ENCODE assay signal across 21 cellular contexts in genomic region chr10:5592070-5592469, GRCh38.
"Had no signal": no experiment of that assay in that cellular context is flagged by ENCODE, and none has a peak within 500 bp of the region (broad histone marks: within the 10 kb centered on the region; RNA-seq: fewer than 3 reads in every experiment).

No MANE protein-coding gene starts in this region.

- DNase-seq: activated CD4-positive, alpha-beta T cell treated with anti-CD3 and anti-CD28 coated beads, Interleukin-2, amount 10 ng/mL, durations not matched to agents 24 days and 14 days; activated CD4-positive, CD25-positive, alpha-beta regulatory T cell; activated CD8-positive, alpha-beta memory T cell treated with anti-CD3 and anti-CD28 coated beads for 24 hours; activated naive CD4-positive, alpha-beta T cell treated with Interleukin-2 at 50 U/mL for 16 hours; heart right ventricle; naive thymus-derived CD4-positive, alpha-beta T cell; occipital lobe; stimulated activated CD4-positive, alpha-beta T cell treated with anti-CD3 and anti-CD28 coated beads, Interleukin-4, amount 100 ng/mL, for 4 hours; stimulated activated CD8-positive, alpha-beta memory T cell treated with anti-CD3 and anti-CD28 coated beads, Interleukin-4, amount 100 ng/mL, for 48 hours; stimulated activated naive CD8-positive, alpha-beta T cell treated with anti-CD3 and anti-CD28 coated beads, Interleukin-15, Interleukin-2, amounts not matched to agents 100 U/mL and 50 U/mL, for 24 hours; SW 1271; upper lobe of left lung had no signal

- H3K4me1 ChIP-seq: left lung had no signal

- H3K27ac ChIP-seq: gastroesophageal sphincter, heart right ventricle, left lung, right atrium auricular region, skin epidermis, suprapubic skin, upper lobe of left lung had no signal

- H3K4me3 ChIP-seq: gastroesophageal sphincter, heart right ventricle, left lung, mucosa of descending colon, right atrium auricular region, skin epidermis, suprapubic skin, upper lobe of left lung had no signal

- H3K9me3 Mint-ChIP-seq: activated CD4-positive, alpha-beta T cell treated with anti-CD3 and anti-CD28 coated beads, Interleukin-2, amount 10 ng/mL, durations not matched to agents 24 days and 14 days; naive thymus-derived CD4-positive, alpha-beta T cell had no signal

- H3K36me3 ChIP-seq: gastroesophageal sphincter, heart right ventricle, left lung, right atrium auricular region, suprapubic skin, upper lobe of left lung had no signal

- FAIRE-seq: astrocyte, islet of Langerhans had no signal

- H3K27ac Mint-ChIP-seq: activated CD4-positive, alpha-beta T cell treated with anti-CD3 and anti-CD28 coated beads, Interleukin-2, amount 10 ng/mL, durations not matched to agents 24 days and 14 days; progenitor cell of endocrine pancreas had no signal

- H3K4me3 Mint-ChIP-seq: activated CD4-positive, alpha-beta T cell treated with anti-CD3 and anti-CD28 coated beads, Interleukin-2, amount 10 ng/mL, durations not matched to agents 24 days and 14 days; naive thymus-derived CD4-positive, alpha-beta T cell had no signal

- H3K27me3 ChIP-seq: gastroesophageal sphincter, left lung, right atrium auricular region, suprapubic skin, upper lobe of left lung had no signal

- ATAC-seq: gastroesophageal sphincter; heart right ventricle; left lung; mucosa of descending colon; naive thymus-derived CD4-positive, alpha-beta T cell; stimulated activated naive CD8-positive, alpha-beta T cell treated with anti-CD3 and anti-CD28 coated beads, Interleukin-15, Interleukin-2, amounts not matched to agents 100 U/mL and 50 U/mL, for 24 hours had no signal

- H3K9me3 ChIP-seq: gastroesophageal sphincter, heart right ventricle, left lung, mucosa of descending colon, right atrium auricular region, suprapubic skin, upper lobe of left lung had no signal
